16 cellular contexts compared by ENCODE assay signal in genomic region chr7:137443616-137444015, GRCh38.
DNase-seq lines count a peak whose midpoint lies in the region; ATAC-seq and TF ChIP-seq lines count a peak whose summit lies in the region.
"Had no signal": no experiment of that assay in that cellular context is flagged by ENCODE, and none has a peak within 500 bp of the region (broad histone marks: within the 10 kb centered on the region; RNA-seq: fewer than 3 reads in every experiment).

No MANE protein-coding gene starts in this region.

- CTCF ChIA-PET in HEK293T (lab: Yijun Ruan, JAX), result interaction anchor here (0.6 kb wide), 1 partner anchor 9 kb away, joined by 3 read pairs; no protein-coding TSS in a partner anchor

- no peak for ATAC-seq in heart right ventricle
- ATAC-seq in HG03159 (IDR thresholded peaks at IDR 0.05; ENCODE audit: unreplicated experiment), result no peak
- no peak for ATAC-seq in GM21447 (IDR thresholded peaks at IDR 0.05; ENCODE audit: unreplicated experiment)
- ATAC-seq: activated T-cell treated with anti-CD3 and anti-CD28 coated beads, Interleukin-2, amount 50 U/mL, for 4 hours; HCT116 had no signal

- peak in 1 of 2 donors; percentile 60 for DNase-seq in cardiac muscle cell (ENCODE audit: low read depth in 1 of 2, low spot score in 1 of 2)
- no peak for DNase-seq in heart right ventricle
- peak; percentile 79 for DNase-seq in adipocyte (ENCODE audit: low read depth)
- DNase-seq in fibroblast of villous mesenchyme (ENCODE audit: low read depth), result peak; percentile 76
- DNase-seq in islet precursor cell, result no peak
- no peak for DNase-seq in HEK293T (ENCODE audit: extremely low spot score)
- DNase-seq: activated CD4-positive, alpha-beta T cell treated with anti-CD3 and anti-CD28 coated beads, Interleukin-2, amount 10 ng/mL, durations not matched to agents 7 days and 5 days; activated T-cell treated with anti-CD3 and anti-CD28 coated beads, Interleukin-2, amount 50 U/mL, for 4 hours; NCI-H1048; NCI-H446 treated with DMSO at 0.1 percent for 48 hours; Peyer's patch; spleen had no signal

- peak overlapping the region; percentile 78 for H3K27ac ChIP-seq in cardiac muscle cell
- peak overlapping the region in 2 of 10 donors; percentile 5 to 16 for H3K27ac ChIP-seq in heart right ventricle
- H3K27ac ChIP-seq: Peyer's patch, spleen, suprapubic skin had no signal

- no peak overlapping the region for H3K9ac ChIP-seq in adipocyte (ENCODE audit: low read length)

- 67 to 85% methylated on average over 2 of the region's 2 CpGs for WGBS in heart right ventricle, 2 donors

- POLR2A ChIA-PET in HEK293T (lab: Yijun Ruan, JAX), result no interaction called here

- H3K9me3 ChIP-seq in cardiac muscle cell (ENCODE audit: low read depth), result no peaks in the 10 kb centered on the region
- H3K9me3 ChIP-seq in heart right ventricle, result no peaks in the 10 kb centered on the region
- peaks cover 8% of the 10 kb centered on the region for H3K9me3 ChIP-seq in adipocyte (ENCODE audit: control insufficient read depth, low read length)
- H3K9me3 ChIP-seq: Peyer's patch, spleen, suprapubic skin had no signal

- H3K36me3 ChIP-seq in cardiac muscle cell (no peaks in the 10 kb centered on the region), heart right ventricle (no peaks in the 10 kb centered on the region), adipocyte (ENCODE audit: control insufficient read depth, insufficient read depth, low read length, severe bottlenecking) (no peaks in the 10 kb centered on the region)
- H3K36me3 ChIP-seq: Peyer's patch, spleen, suprapubic skin had no signal

- intact Hi-C loops in heart right ventricle (cut with DNase I), result loop anchor here in 1 of 10 donors (10.0 kb wide), 1 partner anchor 99 kb away; the partner anchor contains the start of gene PTN

- H3K4me1 ChIP-seq in cardiac muscle cell (ENCODE audit: low read depth), result peaks cover 53% of the 10 kb centered on the region
- peaks cover 0 to 6% (median 0%) of the 10 kb centered on the region in 9 donors for H3K4me1 ChIP-seq in heart right ventricle
- peaks cover 49% of the 10 kb centered on the region for H3K4me1 ChIP-seq in adipocyte (ENCODE audit: control insufficient read depth, insufficient read depth, low read length)
- H3K4me1 ChIP-seq: Peyer's patch, spleen, suprapubic skin had no signal

- H3K4me3 ChIP-seq in cardiac muscle cell (no peak overlapping the region), heart right ventricle (no peak overlapping the region), adipocyte (ENCODE audit: low read length) (no peak overlapping the region), fibroblast of villous mesenchyme (ENCODE audit: low read depth, low read length) (no peak overlapping the region)
- H3K4me3 ChIP-seq: Peyer's patch, spleen, suprapubic skin had no signal

- no peaks in the 10 kb centered on the region for H3K27me3 ChIP-seq in cardiac muscle cell
- no peaks in the 10 kb centered on the region for H3K27me3 ChIP-seq in heart right ventricle
- H3K27me3 ChIP-seq in adipocyte (replicated peaks; ENCODE audit: control insufficient read depth, insufficient read depth, low read length), result no peaks in the 10 kb centered on the region
- H3K27me3 ChIP-seq: Peyer's patch, suprapubic skin had no signal

- TF ChIP-seq CTCF in cardiac muscle cell (IDR thresholded peaks at IDR 0.05; ENCODE audit: low read depth, low read length) (no peak), heart right ventricle (IDR thresholded peaks at IDR 0.05) (no peak), fibroblast of villous mesenchyme (IDR thresholded peaks at IDR 0.05; ENCODE audit: insufficient read depth, low read depth, low read length) (no peak)

TF ChIP-seq in HEK293T, 16 proteins besides CTCF, POLR2A, EP300 and RAD21:
- no peak for TF ChIP-seq FOXA1 (IDR thresholded peaks at IDR 0.05)
- no peak for TF ChIP-seq HDGF (IDR thresholded peaks at IDR 0.05; ENCODE audit: borderline replicate concordance)
- TF ChIP-seq FOXK2 (IDR thresholded peaks at IDR 0.05), result no peak
- no peak for TF ChIP-seq ARNT (IDR thresholded peaks at IDR 0.05)
- TF ChIP-seq SUZ12 (IDR thresholded peaks at IDR 0.05), result no peak
- TF ChIP-seq L3MBTL2 (conservative IDR thresholded peaks at IDR 0.05), result no peak
- no peak for TF ChIP-seq NFRKB (IDR thresholded peaks at IDR 0.05)
- TF ChIP-seq BHLHE40 (IDR thresholded peaks at IDR 0.05; ENCODE audit: borderline replicate concordance), result no peak
- no peak for TF ChIP-seq ZNF384 (IDR thresholded peaks at IDR 0.05)
- no peak for TF ChIP-seq ELF4 (IDR thresholded peaks at IDR 0.05)
- TF ChIP-seq LEF1 (IDR thresholded peaks at IDR 0.05; ENCODE audit: borderline replicate concordance), result no peak
- TF ChIP-seq FOXM1 (IDR thresholded peaks at IDR 0.05; ENCODE audit: borderline replicate concordance), result no peak
- TF ChIP-seq PKNOX1 (IDR thresholded peaks at IDR 0.05), result no peak
- TF ChIP-seq TARDBP (IDR thresholded peaks at IDR 0.05), result no peak
- TF ChIP-seq SP1 (IDR thresholded peaks at IDR 0.05), result no peak
- no peak for TF ChIP-seq CTBP1 (IDR thresholded peaks at IDR 0.05; ENCODE audit: borderline replicate concordance)

Comparison
In these comparisons a context has a peak if more than half of its experiments do, and no peak if none do; other contexts are left out.
1. DNase-seq: peak in adipocyte (single experiment) and fibroblast of villous mesenchyme (single experiment); none in heart right ventricle (0 of 2), islet precursor cell (single experiment) and HEK293T (single experiment).